18 cellular contexts compared by ENCODE assay signal in genomic region chr17:17670701-17671319, GRCh38. TPM values are rescaled to one million over a fixed set of nuclear protein-coding genes. Genes with fewer than 3 reads are reported as not detected.
DNase-seq lines count a peak whose midpoint lies in the region; ATAC-seq and TF ChIP-seq lines count a peak whose summit lies in the region.
"Had no signal": no experiment of that assay in that cellular context is flagged by ENCODE, and none has a peak within 500 bp of the region (broad histone marks: within the 10 kb centered on the region; RNA-seq: fewer than 3 reads in every experiment).

No MANE protein-coding gene starts in this region.

- TF ChIP-seq CTCF in GM23338 (conservative IDR thresholded peaks at IDR 0.05; ENCODE audit: low read depth in 2 of 2) (no peak), stomach (IDR thresholded peaks at IDR 0.05) (no peak)

- no peak for TF ChIP-seq EP300 in stomach (IDR thresholded peaks at IDR 0.05)

- H3K4me1 ChIP-seq in GM23338 (ENCODE audit: insufficient read depth) (peaks cover 11% of the 10 kb centered on the region), stomach (peaks cover 0 to 7% (median 2%) of the 10 kb centered on the region in 4 donors)
- H3K4me1 ChIP-seq: BE2C had no signal

- no peak overlapping the region for H3K27ac Mint-ChIP-seq in GM23338
- H3K27ac Mint-ChIP-seq in stimulated activated effector memory CD8-positive, alpha-beta T cell treated with anti-CD3 and anti-CD28 coated beads, Interleukin-12 subunit alpha, Interleukin-12 subunit beta, amount 100 ng/mL, for 72 hours: peak overlapping the region; percentile 69

- no peak overlapping the region; the same call in 2 of the 3 replicates for H3K4me3 Mint-ChIP-seq in GM23338
- no peak overlapping the region for H3K4me3 Mint-ChIP-seq in stimulated activated effector memory CD8-positive, alpha-beta T cell treated with anti-CD3 and anti-CD28 coated beads, Interleukin-12 subunit alpha, Interleukin-12 subunit beta, amount 100 ng/mL, for 72 hours

- H2AFZ ChIP-seq in GM23338: peak overlapping the region; percentile 23; the same call in 1 of the 2 replicates
- H2AFZ ChIP-seq: GM23248 had no signal

- H3K27ac ChIP-seq in GM23338 (ENCODE audit: low read depth) (no peak overlapping the region), stomach (no peak overlapping the region)
- H3K27ac ChIP-seq: GM23248 had no signal

- no peaks in the 10 kb centered on the region for H3K79me2 ChIP-seq in GM23338 (replicated peaks; ENCODE audit: insufficient read depth)

- H3K27me3 Mint-ChIP-seq in GM23338 (ENCODE audit: insufficient read depth, low read depth, poor library complexity): peaks cover 28% of the 10 kb centered on the region

- H3K36me3 Mint-ChIP-seq in GM23338 (ENCODE audit: low read depth): no peaks in the 10 kb centered on the region
- H3K36me3 Mint-ChIP-seq in stimulated activated effector memory CD8-positive, alpha-beta T cell treated with anti-CD3 and anti-CD28 coated beads, Interleukin-12 subunit alpha, Interleukin-12 subunit beta, amount 100 ng/mL, for 72 hours: no peaks in the 10 kb centered on the region

- no peak for TF ChIP-seq POLR2A in stomach (IDR thresholded peaks at IDR 0.05)

- H3F3A ChIP-seq in GM23338 (replicated peaks; ENCODE audit: low read depth): no peaks in the 10 kb centered on the region

- H3K27me3 ChIP-seq in GM23338 (ENCODE audit: insufficient read depth) (peaks cover 34% of the 10 kb centered on the region), stomach (peaks cover 0 to 9% (median 0%) of the 10 kb centered on the region in 3 donors)
- H3K27me3 ChIP-seq: BE2C had no signal

- H3K36me3 ChIP-seq in GM23338 (ENCODE audit: insufficient read depth): no peaks in the 10 kb centered on the region
- H3K36me3 ChIP-seq in stomach: no peaks in the 10 kb centered on the region
- H3K36me3 ChIP-seq: BE2C, HAP-1 had no signal

- 68 to 76% (median 74%) methylated on average over 15 to 16 of the region's 16 CpGs for WGBS in stomach, 5 donors

- peaks cover 34% of the 10 kb centered on the region for H3K4me1 Mint-ChIP-seq in GM23338
- peaks cover 29% of the 10 kb centered on the region for H3K4me1 Mint-ChIP-seq in stimulated activated effector memory CD8-positive, alpha-beta T cell treated with anti-CD3 and anti-CD28 coated beads, Interleukin-12 subunit alpha, Interleukin-12 subunit beta, amount 100 ng/mL, for 72 hours

- H4K20me1 ChIP-seq in GM23338 (replicated peaks; ENCODE audit: insufficient read depth): 0 out of 2 replicates have a peak, but pooled peaks cover 2% of the 10 kb centered on the region

- no peak for DNase-seq in GM23338 (ENCODE audit: low spot score)
- peak; percentile 48 for DNase-seq in NCI-H82 treated with DMSO at 0.1 percent for 48 hours (lab: John Stamatoyannopoulos, UW; ENCODE audit: unreplicated experiment)
- DNase-seq in left colon: no peak
- DNase-seq in stimulated activated effector memory CD8-positive, alpha-beta T cell treated with anti-CD3 and anti-CD28 coated beads, Interleukin-12 subunit alpha, Interleukin-12 subunit beta, amount 100 ng/mL, for 72 hours (ENCODE audit: low spot score in 2 of 2): no peak
- no peak for DNase-seq in stimulated activated naive CD8-positive, alpha-beta T cell treated with anti-CD3 and anti-CD28 coated beads, Interleukin-15, Interleukin-2, amounts not matched to agents 100 U/mL and 50 U/mL, for 24 hours
- no peak for DNase-seq in stomach
- DNase-seq: BE2C, EL, GF-D8, GM23248, KBM-7, NCI-H1092, NCI-H1436, NCI-H187 treated with DMSO at 0.1 percent for 48 hours, NCI-H2107 had no signal

- H3K9me2 ChIP-seq in GM23338 (ENCODE audit: insufficient read depth): no peaks in the 10 kb centered on the region

- H3K4me2 ChIP-seq in GM23338: no peak overlapping the region

- H3K4me3 ChIP-seq in GM23338: no peak overlapping the region
- no peak overlapping the region for H3K4me3 ChIP-seq in stomach
- H3K4me3 ChIP-seq: GM23248, HAP-1 had no signal

- intact Hi-C loops in left colon (cut with DNase I, micrococcal nuclease): loop anchor here in 1 of 2 donors (10.0 kb wide), 1 partner anchor 194 kb away; no protein-coding TSS in a partner anchor
- intact Hi-C loops in stomach (cut with DNase I; ENCODE audit: low total_unique reads): no loop called here

- H3K9me3 ChIP-seq in stomach: no peaks in the 10 kb centered on the region
- H3K9me3 ChIP-seq: BE2C, HAP-1 had no signal

- no peak for ATAC-seq in GM23338
- peak; percentile 74 for ATAC-seq in left colon
- ATAC-seq in stimulated activated effector memory CD8-positive, alpha-beta T cell treated with anti-CD3 and anti-CD28 coated beads, Interleukin-12 subunit alpha, Interleukin-12 subunit beta, amount 100 ng/mL, for 72 hours: no peak
- ATAC-seq in GM21515 (IDR thresholded peaks at IDR 0.05; ENCODE audit: unreplicated experiment): no peak
- no peak for ATAC-seq in stimulated activated naive CD8-positive, alpha-beta T cell treated with anti-CD3 and anti-CD28 coated beads, Interleukin-15, Interleukin-2, amounts not matched to agents 100 U/mL and 50 U/mL, for 24 hours
- ATAC-seq: Panc1 had no signal

- no peaks in the 10 kb centered on the region for H3K9me3 Mint-ChIP-seq in GM23338
- no peaks in the 10 kb centered on the region for H3K9me3 Mint-ChIP-seq in stimulated activated effector memory CD8-positive, alpha-beta T cell treated with anti-CD3 and anti-CD28 coated beads, Interleukin-12 subunit alpha, Interleukin-12 subunit beta, amount 100 ng/mL, for 72 hours

TF ChIP-seq in GM23338, 12 proteins besides CTCF, POLR2A, EP300 and RAD21 (continues in another document):
- TF ChIP-seq JUNB (IDR thresholded peaks at IDR 0.05; ENCODE audit: unreplicated experiment) (no peak), NANOG (IDR thresholded peaks at IDR 0.05; ENCODE audit: borderline replicate concordance) (no peak), ZNF331 (CRISPR knock-in tag; IDR thresholded peaks at IDR 0.05; ENCODE audit: low read depth) (no peak)
- TF ChIP-seq, protein P1, sequence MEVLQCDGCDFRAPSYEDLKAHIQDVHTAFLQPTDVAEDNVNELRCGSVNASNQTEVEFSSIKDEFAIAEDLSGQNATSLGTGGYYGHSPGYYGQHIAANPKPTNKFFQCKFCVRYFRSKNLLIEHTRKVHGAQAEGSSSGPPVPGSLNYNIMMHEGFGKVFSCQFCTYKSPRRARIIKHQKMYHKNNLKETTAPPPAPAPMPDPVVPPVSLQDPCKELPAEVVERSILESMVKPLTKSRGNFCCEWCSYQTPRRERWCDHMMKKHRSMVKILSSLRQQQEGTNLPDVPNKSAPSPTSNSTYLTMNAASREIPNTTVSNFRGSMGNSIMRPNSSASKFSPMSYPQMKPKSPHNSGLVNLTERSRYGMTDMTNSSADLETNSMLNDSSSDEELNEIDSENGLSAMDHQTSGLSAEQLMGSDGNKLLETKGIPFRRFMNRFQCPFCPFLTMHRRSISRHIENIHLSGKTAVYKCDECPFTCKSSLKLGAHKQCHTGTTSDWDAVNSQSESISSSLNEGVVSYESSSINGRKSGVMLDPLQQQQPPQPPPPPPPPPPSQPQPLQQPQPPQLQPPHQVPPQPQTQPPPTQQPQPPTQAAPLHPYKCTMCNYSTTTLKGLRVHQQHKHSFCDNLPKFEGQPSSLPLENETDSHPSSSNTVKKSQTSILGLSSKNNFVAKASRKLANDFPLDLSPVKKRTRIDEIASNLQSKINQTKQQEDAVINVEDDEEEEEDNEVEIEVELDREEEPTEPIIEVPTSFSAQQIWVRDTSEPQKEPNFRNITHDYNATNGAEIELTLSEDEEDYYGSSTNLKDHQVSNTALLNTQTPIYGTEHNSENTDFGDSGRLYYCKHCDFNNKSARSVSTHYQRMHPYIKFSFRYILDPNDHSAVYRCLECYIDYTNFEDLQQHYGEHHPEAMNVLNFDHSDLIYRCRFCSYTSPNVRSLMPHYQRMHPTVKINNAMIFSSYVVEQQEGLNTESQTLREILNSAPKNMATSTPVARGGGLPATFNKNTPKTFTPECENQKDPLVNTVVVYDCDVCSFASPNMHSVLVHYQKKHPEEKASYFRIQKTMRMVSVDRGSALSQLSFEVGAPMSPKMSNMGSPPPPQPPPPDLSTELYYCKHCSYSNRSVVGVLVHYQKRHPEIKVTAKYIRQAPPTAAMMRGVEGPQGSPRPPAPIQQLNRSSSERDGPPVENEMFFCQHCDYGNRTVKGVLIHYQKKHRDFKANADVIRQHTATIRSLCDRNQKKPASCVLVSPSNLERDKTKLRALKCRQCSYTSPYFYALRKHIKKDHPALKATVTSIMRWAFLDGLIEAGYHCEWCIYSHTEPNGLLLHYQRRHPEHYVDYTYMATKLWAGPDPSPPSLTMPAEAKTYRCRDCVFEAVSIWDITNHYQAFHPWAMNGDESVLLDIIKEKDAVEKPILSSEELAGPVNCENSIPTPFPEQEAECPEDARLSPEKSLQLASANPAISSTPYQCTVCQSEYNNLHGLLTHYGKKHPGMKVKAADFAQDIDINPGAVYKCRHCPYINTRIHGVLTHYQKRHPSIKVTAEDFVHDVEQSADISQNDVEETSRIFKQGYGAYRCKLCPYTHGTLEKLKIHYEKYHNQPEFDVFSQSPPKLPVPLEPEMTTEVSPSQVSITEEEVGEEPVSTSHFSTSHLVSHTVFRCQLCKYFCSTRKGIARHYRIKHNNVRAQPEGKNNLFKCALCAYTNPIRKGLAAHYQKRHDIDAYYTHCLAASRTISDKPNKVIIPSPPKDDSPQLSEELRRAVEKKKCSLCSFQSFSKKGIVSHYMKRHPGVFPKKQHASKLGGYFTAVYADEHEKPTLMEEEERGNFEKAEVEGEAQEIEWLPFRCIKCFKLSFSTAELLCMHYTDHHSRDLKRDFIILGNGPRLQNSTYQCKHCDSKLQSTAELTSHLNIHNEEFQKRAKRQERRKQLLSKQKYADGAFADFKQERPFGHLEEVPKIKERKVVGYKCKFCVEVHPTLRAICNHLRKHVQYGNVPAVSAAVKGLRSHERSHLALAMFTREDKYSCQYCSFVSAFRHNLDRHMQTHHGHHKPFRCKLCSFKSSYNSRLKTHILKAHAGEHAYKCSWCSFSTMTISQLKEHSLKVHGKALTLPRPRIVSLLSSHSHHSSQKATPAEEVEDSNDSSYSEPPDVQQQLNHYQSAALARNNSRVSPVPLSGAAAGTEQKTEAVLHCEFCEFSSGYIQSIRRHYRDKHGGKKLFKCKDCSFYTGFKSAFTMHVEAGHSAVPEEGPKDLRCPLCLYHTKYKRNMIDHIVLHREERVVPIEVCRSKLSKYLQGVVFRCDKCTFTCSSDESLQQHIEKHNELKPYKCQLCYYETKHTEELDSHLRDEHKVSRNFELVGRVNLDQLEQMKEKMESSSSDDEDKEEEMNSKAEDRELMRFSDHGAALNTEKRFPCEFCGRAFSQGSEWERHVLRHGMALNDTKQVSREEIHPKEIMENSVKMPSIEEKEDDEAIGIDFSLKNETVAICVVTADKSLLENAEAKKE (CRISPR knock-in tag; IDR thresholded peaks at IDR 0.05): no peak

RNA-seq across cellular contexts. Expression of gene RAI1, which starts 10.4 kb away (rescaled TPM):
- 0.87 and 2.1 TPM in 2 replicates for total RNA-seq in GM23338 (2014; rRNA removed; shearing (Covaris generic))
- polyA plus RNA-seq in GM23338 (2016; fragmentation: Nextera tagmentation; extraction: Ambion mirVana): 0.75 and 0.89 TPM in 2 replicates
- total RNA-seq in left colon: 10 to 100 TPM; 15.8 to 23.8 TPM
- total RNA-seq in stomach: 10 to 100 TPM; 19.1 to 94.5 (median 46.9) TPM
- polyA plus RNA-seq in stomach: 10 to 100 TPM in 2 of 3 donors, 1 to 10 TPM in 1; 4.6 to 12.5 (median 12.0) TPM
